Comparison of ENCODE assay signal across 10 cellular contexts in genomic region chr6:38058022-38058421, GRCh38.
DNase-seq lines count a peak whose midpoint lies in the region; ATAC-seq, FAIRE-seq and TF ChIP-seq lines count a peak whose summit lies in the region.
"Had no signal": no experiment of that assay in that cellular context is flagged by ENCODE, and none has a peak within 500 bp of the region (broad histone marks: within the 10 kb centered on the region; RNA-seq: fewer than 3 reads in every experiment).

No MANE protein-coding gene starts in this region.

- peak overlapping the region in 1 of 2 donors; percentile 35 for H3K4me3 Mint-ChIP-seq in activated T-cell treated with anti-CD3 and anti-CD28 coated beads, Interleukin-2, amount 50 U/mL, for 72 hours
- H3K4me3 Mint-ChIP-seq: T-helper 1 cell treated with Interleukin-12 subunit alpha and Interleukin-12 subunit beta and Interleukin-4 antibody, amounts not matched to agents 30 μg/mL and 1 μg/mL, for 36 hours had no signal

- H3K27ac ChIP-seq in small intestine (ENCODE audit: low read depth in 1 of 2, low read length in 1 of 2) (no peak overlapping the region), left lung (no peak overlapping the region)

- no peaks in the 10 kb centered on the region for H3K27me3 ChIP-seq in small intestine (ENCODE audit: control insufficient read depth in 2 of 2, insufficient read depth in 2 of 2, low read length in 2 of 2)
- no peaks in the 10 kb centered on the region for H3K27me3 ChIP-seq in left lung

- peaks cover 6 to 8% of the 10 kb centered on the region in 2 donors for H3K36me3 Mint-ChIP-seq in activated T-cell treated with anti-CD3 and anti-CD28 coated beads, Interleukin-2, amount 50 U/mL, for 72 hours (ENCODE audit: insufficient read depth in 2 of 2)

- no peak for FAIRE-seq in small intestine (lab: Jason Lieb, UNC)

- H3K9me3 ChIP-seq in small intestine (ENCODE audit: control insufficient read depth, low read depth), result no peaks in the 10 kb centered on the region
- H3K9me3 ChIP-seq in left lung, result no peaks in the 10 kb centered on the region

- no peak for TF ChIP-seq CTCF in left lung (IDR thresholded peaks at IDR 0.05)

- H3K36me3 ChIP-seq in small intestine (ENCODE audit: control insufficient read depth in 2 of 2, insufficient read depth in 2 of 2, low read length in 2 of 2), result peaks cover 0 to 8% of the 10 kb centered on the region in 2 donors
- peaks cover 0 to 18% of the 10 kb centered on the region in 2 donors for H3K36me3 ChIP-seq in left lung

- H3K4me1 ChIP-seq in small intestine (ENCODE audit: control insufficient read depth in 2 of 2, insufficient read depth in 1 of 2, low read depth in 1 of 2, low read length in 1 of 2) (no peaks in the 10 kb centered on the region), left lung (no peaks in the 10 kb centered on the region)

- H3K9me3 Mint-ChIP-seq in activated T-cell treated with anti-CD3 and anti-CD28 coated beads, Interleukin-2, amount 50 U/mL, for 72 hours, result no peaks in the 10 kb centered on the region
- H3K9me3 Mint-ChIP-seq: T-helper 1 cell treated with Interleukin-12 subunit alpha and Interleukin-12 subunit beta and Interleukin-4 antibody, amounts not matched to agents 30 μg/mL and 1 μg/mL, for 36 hours had no signal

- intact Hi-C loops in left lung (cut with DNase I), result no loop called here

- peak; percentile 99 for ATAC-seq in activated T-cell treated with anti-CD3 and anti-CD28 coated beads, Interleukin-2, amount 50 U/mL, for 72 hours (replicated peaks in 1 of 2)
- ATAC-seq in HG03521 (IDR thresholded peaks at IDR 0.05; ENCODE audit: unreplicated experiment), result no peak
- ATAC-seq in left lung, result no peak
- no peak for ATAC-seq in GM19452 (IDR thresholded peaks at IDR 0.05; ENCODE audit: unreplicated experiment)

- no peak overlapping the region for H3K4me3 ChIP-seq in small intestine (ENCODE audit: low read depth in 1 of 2, low read length in 2 of 2)
- H3K4me3 ChIP-seq in left lung, result no peak overlapping the region
- H3K4me3 ChIP-seq: lung had no signal

- H3K4me1 Mint-ChIP-seq in activated T-cell treated with anti-CD3 and anti-CD28 coated beads, Interleukin-2, amount 50 U/mL, for 72 hours (ENCODE audit: low read depth), result peaks cover 30% of the 10 kb centered on the region

- peak; percentile 40 for DNase-seq in Daoy (ENCODE audit: low read depth)
- DNase-seq in HT1080 (ENCODE audit: low read depth), result peak; percentile 85
- DNase-seq in activated T-cell treated with anti-CD3 and anti-CD28 coated beads, Interleukin-2, amount 50 U/mL, for 72 hours, result peak; percentile 66 to 81
- peak; percentile 37 for DNase-seq in small intestine
- no peak for DNase-seq in NCI-H1930 (lab: John Stamatoyannopoulos, UW)
- DNase-seq in left lung, result no peak

- H3K27ac Mint-ChIP-seq in activated T-cell treated with anti-CD3 and anti-CD28 coated beads, Interleukin-2, amount 50 U/mL, for 72 hours, result peak overlapping the region; percentile 91
- H3K27ac Mint-ChIP-seq: T-helper 1 cell treated with Interleukin-12 subunit alpha and Interleukin-12 subunit beta and Interleukin-4 antibody, amounts not matched to agents 30 μg/mL and 1 μg/mL, for 36 hours had no signal

- no peaks in the 10 kb centered on the region for H3K27me3 Mint-ChIP-seq in activated T-cell treated with anti-CD3 and anti-CD28 coated beads, Interleukin-2, amount 50 U/mL, for 72 hours (ENCODE audit: low read depth)

Comparison
In these comparisons a context has a peak if more than half of its experiments do, and no peak if none do; other contexts are left out.
1. DNase-seq: peak in Daoy (single experiment), HT1080 (single experiment), activated T-cell treated with anti-CD3 and anti-CD28 coated beads, Interleukin-2, amount 50 U/mL, for 72 hours (2 of 2) and small intestine (single experiment); none in NCI-H1930 (0 of 2) and left lung (0 of 2).
2. ATAC-seq: peak in activated T-cell treated with anti-CD3 and anti-CD28 coated beads, Interleukin-2, amount 50 U/mL, for 72 hours (2 of 2); none in HG03521 (single experiment), left lung (single experiment) and GM19452 (single experiment).